Comparison of ENCODE assay signal across 10 cellular contexts in genomic region chr12:111174283-111175108, GRCh38.
A peak's percentile ranks its signal among the peaks of the same experiment; 100 is the strongest.
DNase-seq lines count a peak whose midpoint lies in the region; ATAC-seq and TF ChIP-seq lines count a peak whose summit lies in the region.
"Had no signal": no experiment of that assay in that cellular context is flagged by ENCODE, and none has a peak within 500 bp of the region (broad histone marks: within the 10 kb centered on the region; RNA-seq: fewer than 3 reads in every experiment).

No MANE protein-coding gene starts in this region.

- H3K4me3 Mint-ChIP-seq in stimulated activated naive CD8-positive, alpha-beta T cell treated with anti-CD3 and anti-CD28 coated beads, Interleukin-15, amount 100 ng/mL, for 72 hours: no peak overlapping the region
- H3K4me3 Mint-ChIP-seq in natural killer cell treated with Interleukin-12 subunit alpha and Interleukin-12 subunit beta and Interleukin-15 and Interleukin-18, amount 100 ng/mL, for 72 hours: no peak overlapping the region

- ATAC-seq in stimulated activated naive CD8-positive, alpha-beta T cell treated with anti-CD3 and anti-CD28 coated beads, Interleukin-15, Interleukin-2, amounts not matched to agents 100 U/mL and 50 U/mL, for 24 hours: peak; percentile 28
- no peak for ATAC-seq in stimulated activated naive CD8-positive, alpha-beta T cell treated with anti-CD3 and anti-CD28 coated beads, Interleukin-15, amount 100 ng/mL, for 72 hours
- ATAC-seq in GM19395 (IDR thresholded peaks at IDR 0.05; ENCODE audit: unreplicated experiment) (no peak), GM19035 (IDR thresholded peaks at IDR 0.05; ENCODE audit: unreplicated experiment) (no peak)
- ATAC-seq in activated CD4-positive, CD25-positive, alpha-beta regulatory T cell treated with anti-CD3 and anti-CD28 coated beads, Interleukin-2, amount 50 U/mL, for 24 hours: no peak
- ATAC-seq in natural killer cell treated with Interleukin-12 subunit alpha and Interleukin-12 subunit beta and Interleukin-15 and Interleukin-18, amount 100 ng/mL, for 72 hours: no peak

- H3K27ac Mint-ChIP-seq in stimulated activated naive CD8-positive, alpha-beta T cell treated with anti-CD3 and anti-CD28 coated beads, Interleukin-15, amount 100 ng/mL, for 72 hours: no peak overlapping the region
- H3K27ac Mint-ChIP-seq in natural killer cell treated with Interleukin-12 subunit alpha and Interleukin-12 subunit beta and Interleukin-15 and Interleukin-18, amount 100 ng/mL, for 72 hours: no peak overlapping the region

- peaks cover 14% of the 10 kb centered on the region for H3K27me3 Mint-ChIP-seq in stimulated activated naive CD8-positive, alpha-beta T cell treated with anti-CD3 and anti-CD28 coated beads, Interleukin-15, amount 100 ng/mL, for 72 hours
- peaks cover 21 to 26% of the 10 kb centered on the region in 2 donors for H3K27me3 Mint-ChIP-seq in natural killer cell treated with Interleukin-12 subunit alpha and Interleukin-12 subunit beta and Interleukin-15 and Interleukin-18, amount 100 ng/mL, for 72 hours

- no peak overlapping the region for H3K4me3 ChIP-seq in epithelial cell of proximal tubule (ENCODE audit: low read depth, low read length)
- H3K4me3 ChIP-seq: skin epidermis, stomach had no signal

- no peaks in the 10 kb centered on the region for H3K36me3 Mint-ChIP-seq in natural killer cell treated with Interleukin-12 subunit alpha and Interleukin-12 subunit beta and Interleukin-15 and Interleukin-18, amount 100 ng/mL, for 72 hours

- TF ChIP-seq CTCF in epithelial cell of proximal tubule (conservative IDR thresholded peaks at IDR 0.05; ENCODE audit: low read depth, low read length): peak; percentile 37

- DNase-seq in stimulated activated naive CD8-positive, alpha-beta T cell treated with anti-CD3 and anti-CD28 coated beads, Interleukin-15, Interleukin-2, amounts not matched to agents 100 U/mL and 50 U/mL, for 24 hours: no peak
- no peak for DNase-seq in stimulated activated naive CD8-positive, alpha-beta T cell treated with anti-CD3 and anti-CD28 coated beads, Interleukin-15, amount 100 ng/mL, for 72 hours
- DNase-seq in NOMO-1 treated with DMSO at 0.1 percent for 48 hours (lab: John Stamatoyannopoulos, UW; ENCODE audit: unreplicated experiment) (peak; percentile 75), epithelial cell of proximal tubule (ENCODE audit: low read depth) (no peak)
- no peak for DNase-seq in natural killer cell treated with Interleukin-12 subunit alpha and Interleukin-12 subunit beta and Interleukin-15 and Interleukin-18, amount 100 ng/mL, for 72 hours (ENCODE audit: low spot score)
- DNase-seq: stomach had no signal

- H3K9me3 Mint-ChIP-seq in stimulated activated naive CD8-positive, alpha-beta T cell treated with anti-CD3 and anti-CD28 coated beads, Interleukin-15, amount 100 ng/mL, for 72 hours: no peaks in the 10 kb centered on the region
- no peaks in the 10 kb centered on the region for H3K9me3 Mint-ChIP-seq in natural killer cell treated with Interleukin-12 subunit alpha and Interleukin-12 subunit beta and Interleukin-15 and Interleukin-18, amount 100 ng/mL, for 72 hours

- peaks cover 11% of the 10 kb centered on the region for H3K4me1 Mint-ChIP-seq in stimulated activated naive CD8-positive, alpha-beta T cell treated with anti-CD3 and anti-CD28 coated beads, Interleukin-15, amount 100 ng/mL, for 72 hours
- H3K4me1 Mint-ChIP-seq in natural killer cell treated with Interleukin-12 subunit alpha and Interleukin-12 subunit beta and Interleukin-15 and Interleukin-18, amount 100 ng/mL, for 72 hours (ENCODE audit: low read depth in 2 of 2): peaks cover 0 to 5% of the 10 kb centered on the region in 2 donors
